In genomic region chr9:133406039-133406438, GRCh38 we compare ENCODE assay signal across 12 cellular contexts. TPM values are rescaled to one million over a fixed set of nuclear protein-coding genes. Genes with fewer than 3 reads are reported as not detected.
DNase-seq lines count a peak whose midpoint lies in the region; ATAC-seq, FAIRE-seq and TF ChIP-seq lines count a peak whose summit lies in the region.
"Had no signal": no experiment of that assay in that cellular context is flagged by ENCODE, and none has a peak within 500 bp of the region (broad histone marks: within the 10 kb centered on the region; RNA-seq: fewer than 3 reads in every experiment).

No MANE protein-coding gene starts in this region.

- H3K27me3 ChIP-seq in HepG2 (ENCODE audit: control insufficient read depth in 1 of 2, insufficient read depth in 2 of 2, low read length in 2 of 2), result no peaks in the 10 kb centered on the region

- H3K4me3 ChIP-seq in HepG2 (replicated peaks in 1 of 3; ENCODE audit: insufficient read depth in 1 of 3, low read depth in 2 of 3, low read length in 3 of 3), result no peak overlapping the region
- H3K4me3 ChIP-seq: GM12878 had no signal

- intact Hi-C loops in Right ventricle myocardium inferior (cut with DNase I), result no loop called here
- intact Hi-C loops in cardiac septum (cut with DNase I), result loop anchor here (1.0 to 10.0 kb wide), 2 partner anchors 80 to 319 kb away; no protein-coding TSS in a partner anchor
- intact Hi-C loops in HepG2 (cut with micrococcal nuclease; ENCODE audit: unreplicated experiment), result loop anchor here (2.0 kb wide), 1 partner anchor 19 kb away; no protein-coding TSS in a partner anchor

- TF ChIP-seq CTCF in HepG2 (CRISPR knock-in tag; IDR thresholded peaks at IDR 0.05), result no peak

- H3K4me3 Mint-ChIP-seq in activated T-helper 17 cell treated with anti-CD3 and anti-CD28 coated beads, Interleukin-2, amount 50 U/mL, for 72 hours, result no peak overlapping the region
- H3K4me3 Mint-ChIP-seq: CD4-positive, alpha-beta T cell had no signal

- peak overlapping the region; percentile 79 for H3K27ac Mint-ChIP-seq in activated T-helper 17 cell treated with anti-CD3 and anti-CD28 coated beads, Interleukin-2, amount 50 U/mL, for 72 hours

- H3K27me3 Mint-ChIP-seq in activated T-helper 17 cell treated with anti-CD3 and anti-CD28 coated beads, Interleukin-2, amount 50 U/mL, for 72 hours, result no peaks in the 10 kb centered on the region
- H3K27me3 Mint-ChIP-seq: CD4-positive, alpha-beta T cell had no signal

- in situ Hi-C loops in HepG2 (cut with HindIII; ENCODE audit: extremely low pct_ligation_motif_present, low pct_unique_long_range_greater_than_20kb), result loop anchor here (5.0 kb wide), 2 partner anchors 49 to 81 kb away; partner anchors contain the start of genes SURF1 and SURF2

- no peaks in the 10 kb centered on the region for H3K9me3 ChIP-seq in HepG2 (ENCODE audit: low read length)

- H3K4me2 ChIP-seq in HepG2 (ENCODE audit: low read depth, low read length), result no peak overlapping the region

- ATAC-seq in Right ventricle myocardium inferior, result peak; percentile 4
- ATAC-seq in activated T-helper 17 cell treated with anti-CD3 and anti-CD28 coated beads, Interleukin-2, amount 50 U/mL, for 72 hours (replicated peaks), result no peak
- no peak for ATAC-seq in HepG2

- peaks cover 8% of the 10 kb centered on the region for H3K4me1 Mint-ChIP-seq in activated T-helper 17 cell treated with anti-CD3 and anti-CD28 coated beads, Interleukin-2, amount 50 U/mL, for 72 hours

- H2AFZ ChIP-seq in HepG2 (ENCODE audit: low read length), result no peak overlapping the region

- no peak overlapping the region for H3K9ac ChIP-seq in HepG2 (ENCODE audit: insufficient read depth, low read depth, low read length)

- FAIRE-seq in HepG2 (lab: Jason Lieb, UNC), result no peak
- FAIRE-seq in urothelium cell line (lab: Jason Lieb, UNC), result peak; percentile 9
- FAIRE-seq: A204.1 had no signal

- no peak for TF ChIP-seq POLR2A in HepG2 (IDR thresholded peaks at IDR 0.05; ENCODE audit: insufficient read depth in 1 of 2, low read depth in 2 of 2, low read length in 2 of 2)

- H3K4me1 ChIP-seq in HepG2 (ENCODE audit: insufficient read depth, low read length), result peaks cover 8% of the 10 kb centered on the region

- WGBS in HepG2 (ENCODE audit: low lambda C conversion rate), result 94% methylated on average over 8 of the region's 10 CpGs

- BruUV-seq in HepG2 (replicated peaks; lab: Mats Ljungman, UMichigan), result no TSS peak

- CTCF ChIA-PET in HepG2 (lab: Yijun Ruan, JAX; ENCODE audit: low intra/inter-chr PET ratio, low total read pairs), result interaction anchor here (0.6 to 1.9 kb wide), 3 partner anchors 16 to 80 kb away, joined by 4 to 39 read pairs (median 6); partner anchors contain the start of gene ADAMTS13

- H3K79me2 ChIP-seq in HepG2 (ENCODE audit: insufficient read depth, low read length), result no peaks in the 10 kb centered on the region

- H3K36me3 Mint-ChIP-seq in activated T-helper 17 cell treated with anti-CD3 and anti-CD28 coated beads, Interleukin-2, amount 50 U/mL, for 72 hours (ENCODE audit: low read depth), result peaks cover 70% of the 10 kb centered on the region

- 0 out of 2 replicates have a peak, but pooled peaks cover 4% of the 10 kb centered on the region for H4K20me1 ChIP-seq in HepG2 (ENCODE audit: insufficient read depth, low read length)

- peaks cover 27 to 49% of the 10 kb centered on the region in 2 experiments; a peak in 4 of 5 replicates for H3K36me3 ChIP-seq in HepG2 (replicated peaks in 1 of 2; ENCODE audit: control insufficient read depth in 1 of 2, insufficient read depth in 2 of 2, low read length in 2 of 2)

- TF ChIP-seq EP300 in HepG2 (IDR thresholded peaks at IDR 0.05; ENCODE audit: low read depth in 2 of 2, low read length in 2 of 2) (no peak), HepG2 (CRISPR knock-in tag; IDR thresholded peaks at IDR 0.05; ENCODE audit: borderline replicate concordance) (no peak)

- no peak overlapping the region for H3K27ac ChIP-seq in HepG2 (ENCODE audit: extremely low read length, insufficient read depth, low read length)

- H3K9me3 Mint-ChIP-seq in activated T-helper 17 cell treated with anti-CD3 and anti-CD28 coated beads, Interleukin-2, amount 50 U/mL, for 72 hours, result no peaks in the 10 kb centered on the region
- H3K9me3 Mint-ChIP-seq: CD4-positive, alpha-beta T cell had no signal

- POLR2A ChIA-PET in HepG2 (lab: Yijun Ruan, JAX), result no interaction called here

- DNase-seq in Right ventricle myocardium inferior (ENCODE audit: missing footprints) (no peak), cardiac septum (ENCODE audit: low spot score) (no peak), HepG2 (ENCODE audit: low spot score) (no peak), urothelium cell line (ENCODE audit: low spot score) (no peak), dermis blood vessel endothelial cell (no peak), NCI-H2196 (lab: John Stamatoyannopoulos, UW; ENCODE audit: unreplicated experiment) (no peak), SHP77 treated with DMSO at 0.1 percent for 48 hours (lab: John Stamatoyannopoulos, UW) (no peak)
- DNase-seq: NCI-H2081 treated with DMSO at 0.1 percent for 48 hours had no signal

- TF ChIP-seq RAD21 in HepG2 (CRISPR knock-in tag; IDR thresholded peaks at IDR 0.05), result no peak

RNA-seq across cellular contexts. Expression of gene REXO4, which starts 11.8 kb away (rescaled TPM):
- total RNA-seq in Right ventricle myocardium inferior (18.7 TPM), cardiac septum (12.2 TPM), HepG2 (2016; rRNA removed; fragmentation: Illumina TruSeq; extraction: Trizol) (30.4 and 32.9 TPM in 2 replicates), dermis blood vessel endothelial cell (16.2 and 26.9 TPM in 2 replicates)
- total RNA-seq in activated T-helper 17 cell treated with anti-CD3 and anti-CD28 coated beads, Interleukin-2, amount 50 U/mL, for 72 hours, result 10 to 100 TPM; 26.1 to 36.5 TPM
- total RNA-seq in HepG2 (2016; cell fraction: cytosol; rRNA removed; fragmentation: Illumina TruSeq; extraction: Trizol; ENCODE audit: low read depth), result 13.1 and 13.7 TPM in 2 replicates
- 30.5 and 30.8 TPM in 2 replicates for total RNA-seq in HepG2 (2016; cell fraction: insoluble cytoplasmic fraction; rRNA removed; fragmentation: Illumina TruSeq; extraction: Trizol)
- 26.1 and 26.5 TPM in 2 replicates for total RNA-seq in HepG2 (2016; cell fraction: membrane; rRNA removed; fragmentation: Illumina TruSeq; extraction: Trizol)
- total RNA-seq in HepG2 (2016; cell fraction: nucleus; rRNA removed; fragmentation: Illumina TruSeq; extraction: Trizol), result 13.7 and 15.5 TPM in 2 replicates
- 18.5 and 20.2 TPM in 2 replicates for polyA plus RNA-seq in HepG2 (2011; rRNA removed)
- 20.6 and 24.2 TPM in 2 replicates for polyA plus RNA-seq in HepG2 (2011; cell fraction: cytosol; rRNA removed)
- 13.1 and 13.9 TPM in 2 replicates for polyA plus RNA-seq in HepG2 (2011; cell fraction: nucleus; rRNA removed)
- polyA plus RNA-seq in HepG2 (2012), result 18.4 and 20.8 TPM in 2 replicates
- 13.2 and 14.9 TPM in 2 replicates for polyA plus RNA-seq in HepG2 (2016; cell fraction: cytosol; fragmentation: Illumina TruSeq; extraction: Trizol; ENCODE audit: low read depth)
- polyA plus RNA-seq in HepG2 (2016; cell fraction: insoluble cytoplasmic fraction; fragmentation: Illumina TruSeq; extraction: Trizol; ENCODE audit: low read depth), result 40.1 and 41.2 TPM in 2 replicates
- polyA plus RNA-seq in HepG2 (2016; cell fraction: membrane; fragmentation: Illumina TruSeq; extraction: Trizol; ENCODE audit: low read depth), result 23.2 and 24.3 TPM in 2 replicates
- 25.0 and 27.5 TPM in 2 replicates for polyA plus RNA-seq in HepG2 (2016; cell fraction: nucleus; fragmentation: Illumina TruSeq; extraction: Trizol; ENCODE audit: insufficient read depth, low read depth)
- polyA minus RNA-seq in HepG2 (2011; rRNA and poly(A)+ RNA removed; ENCODE audit: low replicate concordance), result 29.1 and 46.3 TPM in 2 replicates
- 14.4 and 15.3 TPM in 2 replicates for polyA minus RNA-seq in HepG2 (2011; cell fraction: cytosol; rRNA and poly(A)+ RNA removed)
- polyA minus RNA-seq in HepG2 (2011; cell fraction: nucleus; rRNA and poly(A)+ RNA removed), result 16.2 TPM in 2 replicates

RNA-seq across cellular contexts. Expression of gene ADAMTS13, which starts 16.1 kb away (rescaled TPM):
- total RNA-seq in Right ventricle myocardium inferior, result 3.6 TPM
- 3.3 TPM for total RNA-seq in cardiac septum
- total RNA-seq in activated T-helper 17 cell treated with anti-CD3 and anti-CD28 coated beads, Interleukin-2, amount 50 U/mL, for 72 hours, result 1 to 10 TPM; 1.2 to 3.9 TPM
- 0.69 and 0.91 TPM in 2 replicates for total RNA-seq in HepG2 (2016; rRNA removed; fragmentation: Illumina TruSeq; extraction: Trizol)
- 0.26 and 0.30 TPM in 2 replicates for total RNA-seq in HepG2 (2016; cell fraction: cytosol; rRNA removed; fragmentation: Illumina TruSeq; extraction: Trizol; ENCODE audit: low read depth)
- total RNA-seq in HepG2 (2016; cell fraction: insoluble cytoplasmic fraction; rRNA removed; fragmentation: Illumina TruSeq; extraction: Trizol), result 0.22 and 0.91 TPM in 2 replicates
- 0.21 and 0.37 TPM in 2 replicates for total RNA-seq in HepG2 (2016; cell fraction: membrane; rRNA removed; fragmentation: Illumina TruSeq; extraction: Trizol)
- total RNA-seq in HepG2 (2016; cell fraction: nucleus; rRNA removed; fragmentation: Illumina TruSeq; extraction: Trizol), result 0.78 and 1.4 TPM in 2 replicates
- 4.5 and 5.0 TPM in 2 replicates for polyA plus RNA-seq in HepG2 (2011; rRNA removed)
- 1.2 and 2.2 TPM in 2 replicates for polyA plus RNA-seq in HepG2 (2011; cell fraction: cytosol; rRNA removed)
- polyA plus RNA-seq in HepG2 (2011; cell fraction: nucleus; rRNA removed), result 35.9 and 63.7 TPM in 2 replicates
- 1.4 and 2.0 TPM in 2 replicates for polyA plus RNA-seq in HepG2 (2012)
- polyA plus RNA-seq in HepG2 (2016; cell fraction: cytosol; fragmentation: Illumina TruSeq; extraction: Trizol; ENCODE audit: low read depth), result 0.12 and 0.16 TPM in 2 replicates
- 0.48 and 0.73 TPM in 2 replicates for polyA plus RNA-seq in HepG2 (2016; cell fraction: insoluble cytoplasmic fraction; fragmentation: Illumina TruSeq; extraction: Trizol; ENCODE audit: low read depth)
- 0.14 and 0.23 TPM in 2 replicates for polyA plus RNA-seq in HepG2 (2016; cell fraction: membrane; fragmentation: Illumina TruSeq; extraction: Trizol; ENCODE audit: low read depth)
- 4.6 TPM in 2 replicates for polyA plus RNA-seq in HepG2 (2016; cell fraction: nucleus; fragmentation: Illumina TruSeq; extraction: Trizol; ENCODE audit: insufficient read depth, low read depth)
- polyA minus RNA-seq in HepG2 (2011; rRNA and poly(A)+ RNA removed; ENCODE audit: low replicate concordance), result 0.75 and 1.4 TPM in 2 replicates
- polyA minus RNA-seq in HepG2 (2011; cell fraction: cytosol; rRNA and poly(A)+ RNA removed), result 0.30 and 0.62 TPM in 2 replicates
- polyA minus RNA-seq in HepG2 (2011; cell fraction: nucleus; rRNA and poly(A)+ RNA removed), result 2.4 and 3.1 TPM in 2 replicates
- total RNA-seq in dermis blood vessel endothelial cell, result 0.84 and 1.0 TPM in 2 replicates

RNA-seq across cellular contexts. Expression of gene STKLD1, which starts 29.9 kb away (rescaled TPM):
- 0.27 TPM for total RNA-seq in Right ventricle myocardium inferior
- total RNA-seq in cardiac septum, result 0.62 TPM
- under 1 TPM in 1 of 2 donors, not detected in 1; 0.77 TPM for total RNA-seq in activated T-helper 17 cell treated with anti-CD3 and anti-CD28 coated beads, Interleukin-2, amount 50 U/mL, for 72 hours
- total RNA-seq in HepG2 (2016; rRNA removed; fragmentation: Illumina TruSeq; extraction: Trizol), result 1.1 and 2.2 TPM in 2 replicates
- total RNA-seq in HepG2 (2016; cell fraction: cytosol; rRNA removed; fragmentation: Illumina TruSeq; extraction: Trizol; ENCODE audit: low read depth), result 3.2 and 4.6 TPM in 2 replicates
- 1.6 TPM in 2 replicates for total RNA-seq in HepG2 (2016; cell fraction: insoluble cytoplasmic fraction; rRNA removed; fragmentation: Illumina TruSeq; extraction: Trizol)
- 3.7 and 4.8 TPM in 2 replicates for total RNA-seq in HepG2 (2016; cell fraction: membrane; rRNA removed; fragmentation: Illumina TruSeq; extraction: Trizol)
- total RNA-seq in HepG2 (2016; cell fraction: nucleus; rRNA removed; fragmentation: Illumina TruSeq; extraction: Trizol), result 0.53 and 0.75 TPM in 2 replicates
- 1.5 and 3.8 TPM in 2 replicates for polyA plus RNA-seq in HepG2 (2011; rRNA removed)
- 2.0 and 2.7 TPM in 2 replicates for polyA plus RNA-seq in HepG2 (2011; cell fraction: cytosol; rRNA removed)
- 0.87 and 3.7 TPM in 2 replicates for polyA plus RNA-seq in HepG2 (2011; cell fraction: nucleus; rRNA removed)
- polyA plus RNA-seq in HepG2 (2012), result 3.1 and 4.8 TPM in 2 replicates
- polyA plus RNA-seq in HepG2 (2016; cell fraction: cytosol; fragmentation: Illumina TruSeq; extraction: Trizol; ENCODE audit: low read depth), result 4.2 and 4.8 TPM in 2 replicates
- 1.5 and 2.2 TPM in 2 replicates for polyA plus RNA-seq in HepG2 (2016; cell fraction: insoluble cytoplasmic fraction; fragmentation: Illumina TruSeq; extraction: Trizol; ENCODE audit: low read depth)
- polyA plus RNA-seq in HepG2 (2016; cell fraction: membrane; fragmentation: Illumina TruSeq; extraction: Trizol; ENCODE audit: low read depth), result 3.8 and 5.3 TPM in 2 replicates
- 1.2 and 2.1 TPM in 2 replicates for polyA plus RNA-seq in HepG2 (2016; cell fraction: nucleus; fragmentation: Illumina TruSeq; extraction: Trizol; ENCODE audit: insufficient read depth, low read depth)
- 0.56 and 1.5 TPM in 2 replicates for polyA minus RNA-seq in HepG2 (2011; rRNA and poly(A)+ RNA removed; ENCODE audit: low replicate concordance)
- 0.59 TPM in 1 of 2 replicates, not detected in the other for polyA minus RNA-seq in HepG2 (2011; cell fraction: cytosol; rRNA and poly(A)+ RNA removed)
- polyA minus RNA-seq in HepG2 (2011; cell fraction: nucleus; rRNA and poly(A)+ RNA removed), result 0.77 and 1.1 TPM in 2 replicates
- 0.47 and 1.2 TPM in 2 replicates for total RNA-seq in dermis blood vessel endothelial cell

RNA-seq across cellular contexts. Expression of gene SURF4, which starts 30.2 kb away (rescaled TPM):
- total RNA-seq in Right ventricle myocardium inferior, result 68.4 TPM
- 80.2 TPM for total RNA-seq in cardiac septum
- total RNA-seq in activated T-helper 17 cell treated with anti-CD3 and anti-CD28 coated beads, Interleukin-2, amount 50 U/mL, for 72 hours, result 100 to 1,000 TPM; 315 to 380 TPM
- 135 and 265 TPM in 2 replicates for total RNA-seq in HepG2 (2016; rRNA removed; fragmentation: Illumina TruSeq; extraction: Trizol)
- 32.2 and 32.9 TPM in 2 replicates for total RNA-seq in HepG2 (2016; cell fraction: cytosol; rRNA removed; fragmentation: Illumina TruSeq; extraction: Trizol; ENCODE audit: low read depth)
- 115 and 269 TPM in 2 replicates for total RNA-seq in HepG2 (2016; cell fraction: insoluble cytoplasmic fraction; rRNA removed; fragmentation: Illumina TruSeq; extraction: Trizol)
- 110 and 114 TPM in 2 replicates for total RNA-seq in HepG2 (2016; cell fraction: membrane; rRNA removed; fragmentation: Illumina TruSeq; extraction: Trizol)
- 228 and 275 TPM in 2 replicates for total RNA-seq in HepG2 (2016; cell fraction: nucleus; rRNA removed; fragmentation: Illumina TruSeq; extraction: Trizol)
- 220 and 224 TPM in 2 replicates for polyA plus RNA-seq in HepG2 (2011; rRNA removed)
- 264 and 277 TPM in 2 replicates for polyA plus RNA-seq in HepG2 (2011; cell fraction: cytosol; rRNA removed)
- polyA plus RNA-seq in HepG2 (2011; cell fraction: nucleus; rRNA removed), result 180 and 191 TPM in 2 replicates
- 188 and 224 TPM in 2 replicates for polyA plus RNA-seq in HepG2 (2012)
- polyA plus RNA-seq in HepG2 (2016; cell fraction: cytosol; fragmentation: Illumina TruSeq; extraction: Trizol; ENCODE audit: low read depth), result 32.1 and 37.0 TPM in 2 replicates
- 124 and 145 TPM in 2 replicates for polyA plus RNA-seq in HepG2 (2016; cell fraction: insoluble cytoplasmic fraction; fragmentation: Illumina TruSeq; extraction: Trizol; ENCODE audit: low read depth)
- polyA plus RNA-seq in HepG2 (2016; cell fraction: membrane; fragmentation: Illumina TruSeq; extraction: Trizol; ENCODE audit: low read depth), result 76.2 and 78.0 TPM in 2 replicates
- 397 and 400 TPM in 2 replicates for polyA plus RNA-seq in HepG2 (2016; cell fraction: nucleus; fragmentation: Illumina TruSeq; extraction: Trizol; ENCODE audit: insufficient read depth, low read depth)
- polyA minus RNA-seq in HepG2 (2011; rRNA and poly(A)+ RNA removed; ENCODE audit: low replicate concordance), result 375 and 710 TPM in 2 replicates
- 173 and 200 TPM in 2 replicates for polyA minus RNA-seq in HepG2 (2011; cell fraction: cytosol; rRNA and poly(A)+ RNA removed)
- 72.5 and 84.8 TPM in 2 replicates for polyA minus RNA-seq in HepG2 (2011; cell fraction: nucleus; rRNA and poly(A)+ RNA removed)
- 370 and 397 TPM in 2 replicates for total RNA-seq in dermis blood vessel endothelial cell

RNA-seq across cellular contexts. Expression of gene SURF2, which starts 49.7 kb away (rescaled TPM):
- total RNA-seq in Right ventricle myocardium inferior (13.2 TPM), cardiac septum (12.5 TPM), HepG2 (2016; rRNA removed; fragmentation: Illumina TruSeq; extraction: Trizol) (10.3 and 13.6 TPM in 2 replicates), dermis blood vessel endothelial cell (11.2 and 11.7 TPM in 2 replicates)
- 10 to 100 TPM in 1 of 2 donors, 1 to 10 TPM in 1; 7.0 to 17.3 TPM for total RNA-seq in activated T-helper 17 cell treated with anti-CD3 and anti-CD28 coated beads, Interleukin-2, amount 50 U/mL, for 72 hours
- 10.3 and 15.8 TPM in 2 replicates for total RNA-seq in HepG2 (2016; cell fraction: cytosol; rRNA removed; fragmentation: Illumina TruSeq; extraction: Trizol; ENCODE audit: low read depth)
- 12.0 and 12.6 TPM in 2 replicates for total RNA-seq in HepG2 (2016; cell fraction: insoluble cytoplasmic fraction; rRNA removed; fragmentation: Illumina TruSeq; extraction: Trizol)
- total RNA-seq in HepG2 (2016; cell fraction: membrane; rRNA removed; fragmentation: Illumina TruSeq; extraction: Trizol), result 10.0 and 13.9 TPM in 2 replicates
- total RNA-seq in HepG2 (2016; cell fraction: nucleus; rRNA removed; fragmentation: Illumina TruSeq; extraction: Trizol), result 4.1 and 4.4 TPM in 2 replicates
- polyA plus RNA-seq in HepG2 (2011; rRNA removed), result 6.1 and 6.3 TPM in 2 replicates
- polyA plus RNA-seq in HepG2 (2011; cell fraction: cytosol; rRNA removed), result 6.8 and 9.7 TPM in 2 replicates
- 6.6 and 8.7 TPM in 2 replicates for polyA plus RNA-seq in HepG2 (2011; cell fraction: nucleus; rRNA removed)
- polyA plus RNA-seq in HepG2 (2012), result 6.8 and 8.6 TPM in 2 replicates
- 14.4 and 20.2 TPM in 2 replicates for polyA plus RNA-seq in HepG2 (2016; cell fraction: cytosol; fragmentation: Illumina TruSeq; extraction: Trizol; ENCODE audit: low read depth)
- polyA plus RNA-seq in HepG2 (2016; cell fraction: insoluble cytoplasmic fraction; fragmentation: Illumina TruSeq; extraction: Trizol; ENCODE audit: low read depth), result 19.8 and 21.6 TPM in 2 replicates
- 12.6 and 15.8 TPM in 2 replicates for polyA plus RNA-seq in HepG2 (2016; cell fraction: membrane; fragmentation: Illumina TruSeq; extraction: Trizol; ENCODE audit: low read depth)
- polyA plus RNA-seq in HepG2 (2016; cell fraction: nucleus; fragmentation: Illumina TruSeq; extraction: Trizol; ENCODE audit: insufficient read depth, low read depth), result 11.3 and 11.9 TPM in 2 replicates
- 3.5 and 24.4 TPM in 2 replicates for polyA minus RNA-seq in HepG2 (2011; rRNA and poly(A)+ RNA removed; ENCODE audit: low replicate concordance)
- 2.3 and 5.0 TPM in 2 replicates for polyA minus RNA-seq in HepG2 (2011; cell fraction: cytosol; rRNA and poly(A)+ RNA removed)
- polyA minus RNA-seq in HepG2 (2011; cell fraction: nucleus; rRNA and poly(A)+ RNA removed), result 1.6 and 2.3 TPM in 2 replicates
